ENCODE assay signal across 1 cellular context in genomic region chr16:86363836-86364618, GRCh38.
A peak's percentile ranks its signal among the peaks of the same experiment; 100 is the strongest.
TF ChIP-seq lines count a peak whose summit lies in the region.

No MANE protein-coding gene starts in this region.

TF ChIP-seq in HEK293, 187 proteins besides CTCF, POLR2A, EP300 and RAD21 (continued from another document and continues in another):
- TF ChIP-seq SALL2 (tag by site-specific recombination; IDR thresholded peaks at IDR 0.05; ENCODE audit: borderline replicate concordance) (no peak), ZNF837 (tag by site-specific recombination; IDR thresholded peaks at IDR 0.05) (no peak), ZNF776 (tag by site-specific recombination; IDR thresholded peaks at IDR 0.05; ENCODE audit: borderline replicate concordance) (no peak), ZNF335 (tag by site-specific recombination; conservative IDR thresholded peaks at IDR 0.05) (peak; percentile 35; the same call in 1 of the 2 replicates), ZNF341 (tag by site-specific recombination; IDR thresholded peaks at IDR 0.05; ENCODE audit: low read depth) (no peak), ZXDB (tag by site-specific recombination; IDR thresholded peaks at IDR 0.05) (peak; percentile 72), ZNF600 (tag by site-specific recombination; IDR thresholded peaks at IDR 0.05) (peak; percentile 81), ZNF140 (tag by site-specific recombination; IDR thresholded peaks at IDR 0.05) (no peak), ZNF302 (tag by site-specific recombination; IDR thresholded peaks at IDR 0.05; ENCODE audit: low read depth) (no peak), ZIC2 (tag by site-specific recombination; IDR thresholded peaks at IDR 0.05) (peak; percentile 73), BCL11A (tag by site-specific recombination; IDR thresholded peaks at IDR 0.05; ENCODE audit: low read depth) (no peak), ZFP41 (tag by site-specific recombination; IDR thresholded peaks at IDR 0.05; ENCODE audit: borderline replicate concordance) (no peak), ZNF292 (tag by site-specific recombination; IDR thresholded peaks at IDR 0.05; ENCODE audit: borderline replicate concordance, low read depth) (no peak), ZNF37A (tag by site-specific recombination; IDR thresholded peaks at IDR 0.05) (no peak), ZNF214 (tag by site-specific recombination; IDR thresholded peaks at IDR 0.05; ENCODE audit: borderline replicate concordance) (no peak), ZNF768 (tag by site-specific recombination; IDR thresholded peaks at IDR 0.05) (peak; percentile 73), ZBTB7A (tag by site-specific recombination; IDR thresholded peaks at IDR 0.05; ENCODE audit: low read depth) (no peak), ZNF529 (tag by site-specific recombination; IDR thresholded peaks at IDR 0.05; ENCODE audit: insufficient replicate concordance) (no peak), ZNF76 (tag by site-specific recombination; IDR thresholded peaks at IDR 0.05; ENCODE audit: borderline replicate concordance, low read depth) (no peak), PBX3 (CRISPR knock-in tag; IDR thresholded peaks at IDR 0.05) (no peak), ZNF48 (tag by site-specific recombination; IDR thresholded peaks at IDR 0.05) (no peak), YY1 (tag by site-specific recombination; IDR thresholded peaks at IDR 0.05) (no peak), ZSCAN4 (tag by site-specific recombination; IDR thresholded peaks at IDR 0.05) (no peak), ZNF704 (tag by site-specific recombination; IDR thresholded peaks at IDR 0.05) (no peak), ZBTB6 (tag by site-specific recombination; IDR thresholded peaks at IDR 0.05) (no peak), ZNF677 (tag by site-specific recombination; IDR thresholded peaks at IDR 0.05) (no peak), ZNF394 (tag by site-specific recombination; IDR thresholded peaks at IDR 0.05; ENCODE audit: borderline replicate concordance) (no peak), ZNF514 (tag by site-specific recombination; IDR thresholded peaks at IDR 0.05) (no peak), ZNF654 (tag by site-specific recombination; IDR thresholded peaks at IDR 0.05; ENCODE audit: low read depth) (no peak), ZNF530 (tag by site-specific recombination; IDR thresholded peaks at IDR 0.05; ENCODE audit: low read depth) (no peak), ZNF707 (tag by site-specific recombination; IDR thresholded peaks at IDR 0.05) (no peak), ZNF521 (tag by site-specific recombination; IDR thresholded peaks at IDR 0.05) (no peak), ZNF747 (tag by site-specific recombination; IDR thresholded peaks at IDR 0.05) (no peak), ZNF501 (tag by site-specific recombination; IDR thresholded peaks at IDR 0.05) (no peak), TCF7L2 (IDR thresholded peaks at IDR 0.05; ENCODE audit: borderline replicate concordance, low read depth, low read length) (no peak), ZNF433 (tag by site-specific recombination; IDR thresholded peaks at IDR 0.05; ENCODE audit: low read depth) (no peak), ZNF555 (tag by site-specific recombination; conservative IDR thresholded peaks at IDR 0.05) (no peak), GLIS2 (tag by site-specific recombination; IDR thresholded peaks at IDR 0.05) (no peak), EGR2 (tag by site-specific recombination; IDR thresholded peaks at IDR 0.05; ENCODE audit: low read depth) (no peak), ZNF518A (tag by site-specific recombination; conservative IDR thresholded peaks at IDR 0.05; ENCODE audit: low read depth) (no peak), ZNF324 (tag by site-specific recombination; IDR thresholded peaks at IDR 0.05) (no peak), ZBTB20 (tag by site-specific recombination; IDR thresholded peaks at IDR 0.05) (no peak), ZNF248 (tag by site-specific recombination; IDR thresholded peaks at IDR 0.05) (no peak), ZBTB8A (tag by site-specific recombination; IDR thresholded peaks at IDR 0.05) (peak; percentile 96), ZNF621 (tag by site-specific recombination; IDR thresholded peaks at IDR 0.05) (no peak), ZNF549 (tag by site-specific recombination; IDR thresholded peaks at IDR 0.05) (no peak)
- TF ChIP-seq, protein P1, sequence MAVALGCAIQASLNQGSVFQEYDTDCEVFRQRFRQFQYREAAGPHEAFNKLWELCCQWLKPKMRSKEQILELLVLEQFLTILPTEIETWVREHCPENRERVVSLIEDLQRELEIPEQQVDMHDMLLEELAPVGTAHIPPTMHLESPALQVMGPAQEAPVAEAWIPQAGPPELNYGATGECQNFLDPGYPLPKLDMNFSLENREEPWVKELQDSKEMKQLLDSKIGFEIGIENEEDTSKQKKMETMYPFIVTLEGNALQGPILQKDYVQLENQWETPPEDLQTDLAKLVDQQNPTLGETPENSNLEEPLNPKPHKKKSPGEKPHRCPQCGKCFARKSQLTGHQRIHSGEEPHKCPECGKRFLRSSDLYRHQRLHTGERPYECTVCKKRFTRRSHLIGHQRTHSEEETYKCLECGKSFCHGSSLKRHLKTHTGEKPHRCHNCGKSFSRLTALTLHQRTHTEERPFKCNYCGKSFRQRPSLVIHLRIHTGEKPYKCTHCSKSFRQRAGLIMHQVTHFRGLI (tag by site-specific recombination; IDR thresholded peaks at IDR 0.05) = peak; percentile 52
- TF ChIP-seq, protein P2, sequence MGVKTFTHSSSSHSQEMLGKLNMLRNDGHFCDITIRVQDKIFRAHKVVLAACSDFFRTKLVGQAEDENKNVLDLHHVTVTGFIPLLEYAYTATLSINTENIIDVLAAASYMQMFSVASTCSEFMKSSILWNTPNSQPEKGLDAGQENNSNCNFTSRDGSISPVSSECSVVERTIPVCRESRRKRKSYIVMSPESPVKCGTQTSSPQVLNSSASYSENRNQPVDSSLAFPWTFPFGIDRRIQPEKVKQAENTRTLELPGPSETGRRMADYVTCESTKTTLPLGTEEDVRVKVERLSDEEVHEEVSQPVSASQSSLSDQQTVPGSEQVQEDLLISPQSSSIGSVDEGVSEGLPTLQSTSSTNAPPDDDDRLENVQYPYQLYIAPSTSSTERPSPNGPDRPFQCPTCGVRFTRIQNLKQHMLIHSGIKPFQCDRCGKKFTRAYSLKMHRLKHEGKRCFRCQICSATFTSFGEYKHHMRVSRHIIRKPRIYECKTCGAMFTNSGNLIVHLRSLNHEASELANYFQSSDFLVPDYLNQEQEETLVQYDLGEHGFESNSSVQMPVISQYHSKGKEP (tag by site-specific recombination; IDR thresholded peaks at IDR 0.05) = peak; percentile 96
- TF ChIP-seq, protein P3, sequence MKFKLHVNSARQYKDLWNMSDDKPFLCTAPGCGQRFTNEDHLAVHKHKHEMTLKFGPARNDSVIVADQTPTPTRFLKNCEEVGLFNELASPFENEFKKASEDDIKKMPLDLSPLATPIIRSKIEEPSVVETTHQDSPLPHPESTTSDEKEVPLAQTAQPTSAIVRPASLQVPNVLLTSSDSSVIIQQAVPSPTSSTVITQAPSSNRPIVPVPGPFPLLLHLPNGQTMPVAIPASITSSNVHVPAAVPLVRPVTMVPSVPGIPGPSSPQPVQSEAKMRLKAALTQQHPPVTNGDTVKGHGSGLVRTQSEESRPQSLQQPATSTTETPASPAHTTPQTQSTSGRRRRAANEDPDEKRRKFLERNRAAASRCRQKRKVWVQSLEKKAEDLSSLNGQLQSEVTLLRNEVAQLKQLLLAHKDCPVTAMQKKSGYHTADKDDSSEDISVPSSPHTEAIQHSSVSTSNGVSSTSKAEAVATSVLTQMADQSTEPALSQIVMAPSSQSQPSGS (tag by site-specific recombination; IDR thresholded peaks at IDR 0.05; ENCODE audit: low read depth) = no peak
- TF ChIP-seq, protein P4, sequence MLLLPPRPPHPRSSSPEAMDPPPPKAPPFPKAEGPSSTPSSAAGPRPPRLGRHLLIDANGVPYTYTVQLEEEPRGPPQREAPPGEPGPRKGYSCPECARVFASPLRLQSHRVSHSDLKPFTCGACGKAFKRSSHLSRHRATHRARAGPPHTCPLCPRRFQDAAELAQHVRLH (tag by site-specific recombination; IDR thresholded peaks at IDR 0.05) = no peak; the same call in 1 of the 2 replicates
- TF ChIP-seq, protein P5, sequence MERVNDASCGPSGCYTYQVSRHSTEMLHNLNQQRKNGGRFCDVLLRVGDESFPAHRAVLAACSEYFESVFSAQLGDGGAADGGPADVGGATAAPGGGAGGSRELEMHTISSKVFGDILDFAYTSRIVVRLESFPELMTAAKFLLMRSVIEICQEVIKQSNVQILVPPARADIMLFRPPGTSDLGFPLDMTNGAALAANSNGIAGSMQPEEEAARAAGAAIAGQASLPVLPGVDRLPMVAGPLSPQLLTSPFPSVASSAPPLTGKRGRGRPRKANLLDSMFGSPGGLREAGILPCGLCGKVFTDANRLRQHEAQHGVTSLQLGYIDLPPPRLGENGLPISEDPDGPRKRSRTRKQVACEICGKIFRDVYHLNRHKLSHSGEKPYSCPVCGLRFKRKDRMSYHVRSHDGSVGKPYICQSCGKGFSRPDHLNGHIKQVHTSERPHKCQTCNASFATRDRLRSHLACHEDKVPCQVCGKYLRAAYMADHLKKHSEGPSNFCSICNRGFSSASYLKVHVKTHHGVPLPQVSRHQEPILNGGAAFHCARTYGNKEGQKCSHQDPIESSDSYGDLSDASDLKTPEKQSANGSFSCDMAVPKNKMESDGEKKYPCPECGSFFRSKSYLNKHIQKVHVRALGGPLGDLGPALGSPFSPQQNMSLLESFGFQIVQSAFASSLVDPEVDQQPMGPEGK (tag by site-specific recombination; IDR thresholded peaks at IDR 0.05) = peak; percentile 22; the same call in 1 of the 2 replicates
